Comparison of ENCODE assay signal across 10 cellular contexts in the genomic region with DNA sequence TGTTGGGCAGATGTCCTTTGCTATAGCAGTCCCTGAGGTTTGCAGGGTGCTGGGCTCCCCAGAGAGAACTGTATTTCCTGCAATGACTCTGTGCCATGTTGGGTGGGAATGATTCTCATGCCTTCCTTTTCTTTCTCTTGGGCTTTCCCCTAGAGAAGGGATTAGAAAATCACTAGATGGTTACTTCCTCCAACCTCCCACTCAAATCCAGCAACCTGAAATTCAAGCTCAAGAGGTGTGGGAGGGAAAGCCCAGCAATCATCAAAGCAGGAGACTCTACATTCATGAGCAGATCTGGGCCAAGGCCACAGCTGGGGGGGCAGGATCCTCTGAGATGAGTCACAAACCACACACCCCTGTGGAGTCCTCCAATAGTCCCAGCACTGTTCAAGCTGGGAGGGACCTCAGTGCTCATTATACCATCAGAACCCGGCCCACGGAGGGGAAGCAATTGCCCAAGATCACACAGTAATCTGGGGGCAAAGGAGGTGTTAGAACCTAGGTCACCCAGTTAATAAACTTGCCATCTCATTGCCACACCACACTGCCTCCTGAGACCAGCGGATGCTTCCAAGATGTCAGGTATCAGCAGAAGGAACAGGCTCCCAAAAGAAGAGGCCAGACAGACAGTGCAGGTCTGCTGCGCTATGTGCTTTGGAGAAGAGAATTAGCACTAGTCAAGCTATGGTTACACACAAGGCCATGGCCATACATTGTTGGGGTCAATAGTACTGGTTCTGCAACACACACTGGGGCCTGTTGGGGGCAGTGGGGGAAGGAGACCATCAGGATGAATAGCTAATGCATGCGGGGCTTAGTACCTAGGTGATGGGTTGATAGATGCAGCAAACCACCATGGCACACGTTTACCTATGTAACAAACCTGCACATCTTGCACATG.
DNase-seq lines count a peak whose midpoint lies in the region; ATAC-seq, FAIRE-seq and TF ChIP-seq lines count a peak whose summit lies in the region.
"Had no signal": no experiment of that assay in that cellular context is flagged by ENCODE, and none has a peak within 500 bp of the region (broad histone marks: within the 10 kb centered on the region; RNA-seq: fewer than 3 reads in every experiment).

No MANE protein-coding gene starts in this region.

- H3K4me1 ChIP-seq in small intestine (ENCODE audit: control insufficient read depth in 2 of 2, insufficient read depth in 1 of 2, low read depth in 1 of 2, low read length in 1 of 2): no peaks in the 10 kb centered on the region

- H3K36me3 Mint-ChIP-seq in Calu3 (ENCODE audit: insufficient read depth, unreplicated experiment): no peaks in the 10 kb centered on the region
- H3K36me3 Mint-ChIP-seq in activated naive CD8-positive, alpha-beta T cell treated with anti-CD3 and anti-CD28 coated beads for 36 hours: no peaks in the 10 kb centered on the region

- no peak for TF ChIP-seq CTCF in Calu3 (IDR thresholded peaks at IDR 0.05; ENCODE audit: unreplicated experiment)

- peaks cover 23% of the 10 kb centered on the region for H3K4me1 Mint-ChIP-seq in Calu3 (ENCODE audit: low read depth, unreplicated experiment)
- H3K4me1 Mint-ChIP-seq in activated naive CD8-positive, alpha-beta T cell treated with anti-CD3 and anti-CD28 coated beads for 36 hours: peaks cover 4% of the 10 kb centered on the region

- H3K27ac ChIP-seq in small intestine (ENCODE audit: low read depth in 1 of 2, low read length in 1 of 2): no peak overlapping the region
- H3K27ac ChIP-seq: cardiac muscle cell, HL-60 had no signal

- peak; percentile 81 for DNase-seq in Calu3
- peak; percentile 30 for DNase-seq in activated naive CD8-positive, alpha-beta T cell treated with anti-CD3 and anti-CD28 coated beads for 36 hours
- DNase-seq in small intestine: peak; percentile 5
- no peak for DNase-seq in NCI-H748 treated with DMSO at 0.1 percent for 48 hours (lab: John Stamatoyannopoulos, UW)
- no peak for DNase-seq in middle frontal gyrus (ENCODE audit: extremely low spot score, low spot score)
- DNase-seq in inferior parietal cortex (ENCODE audit: extremely low spot score): no peak

- peak; percentile 65 for ATAC-seq in GM19328 (IDR thresholded peaks at IDR 0.05; ENCODE audit: unreplicated experiment)
- peak; percentile 90 for ATAC-seq in HG03378 (IDR thresholded peaks at IDR 0.05; ENCODE audit: unreplicated experiment)

- intact Hi-C loops in Calu3 (cut with micrococcal nuclease; ENCODE audit: unreplicated experiment): loop anchor here (5.0 kb wide), 1 partner anchor 45 kb away; no protein-coding TSS in a partner anchor

- CTCF ChIA-PET in Calu3 (lab: Charles Lee): interaction anchor here (1.0 to 1.1 kb wide), 2 partner anchors 42 to 82 kb away, joined by 4 to 5 read pairs; no protein-coding TSS in a partner anchor

- no peak for FAIRE-seq in small intestine (lab: Jason Lieb, UNC)

- H3K27ac Mint-ChIP-seq in Calu3 (ENCODE audit: unreplicated experiment): peak overlapping the region; percentile 22
- H3K27ac Mint-ChIP-seq in activated naive CD8-positive, alpha-beta T cell treated with anti-CD3 and anti-CD28 coated beads for 36 hours: no peak overlapping the region

- no peaks in the 10 kb centered on the region for H3K27me3 Mint-ChIP-seq in Calu3 (ENCODE audit: unreplicated experiment)
- H3K27me3 Mint-ChIP-seq in activated naive CD8-positive, alpha-beta T cell treated with anti-CD3 and anti-CD28 coated beads for 36 hours: no peaks in the 10 kb centered on the region

- H3K9me3 Mint-ChIP-seq in Calu3 (ENCODE audit: low read depth, unreplicated experiment): no peaks in the 10 kb centered on the region
- H3K9me3 Mint-ChIP-seq in activated naive CD8-positive, alpha-beta T cell treated with anti-CD3 and anti-CD28 coated beads for 36 hours: no peaks in the 10 kb centered on the region

- 68 to 80% (median 70%) methylated on average over 6 of the region's 6 CpGs for WGBS in small intestine, 3 donors

- BruUV-seq in Calu3 (replicated peaks; lab: Mats Ljungman, UMichigan): no TSS peak

- no peaks in the 10 kb centered on the region for H3K27me3 ChIP-seq in small intestine (ENCODE audit: control insufficient read depth in 2 of 2, insufficient read depth in 2 of 2, low read length in 2 of 2)
- H3K27me3 ChIP-seq: cardiac muscle cell had no signal

- H3K4me3 Mint-ChIP-seq in Calu3 (ENCODE audit: low read depth, unreplicated experiment): no peak overlapping the region
- H3K4me3 Mint-ChIP-seq in activated naive CD8-positive, alpha-beta T cell treated with anti-CD3 and anti-CD28 coated beads for 36 hours: no peak overlapping the region

- H3K9me3 ChIP-seq in small intestine (ENCODE audit: control insufficient read depth, low read depth): no peaks in the 10 kb centered on the region

- H3K36me3 ChIP-seq in small intestine (ENCODE audit: control insufficient read depth in 2 of 2, insufficient read depth in 2 of 2, low read length in 2 of 2): no peaks in the 10 kb centered on the region
- H3K36me3 ChIP-seq: cardiac muscle cell had no signal

- no peak overlapping the region for H3K4me3 ChIP-seq in small intestine (ENCODE audit: low read depth in 1 of 2, low read length in 2 of 2)
- H3K4me3 ChIP-seq: cardiac muscle cell had no signal

Comparison
In these comparisons a context has a peak if more than half of its experiments do, and no peak if none do; other contexts are left out.
1. DNase-seq: peak in Calu3 (single experiment), activated naive CD8-positive, alpha-beta T cell treated with anti-CD3 and anti-CD28 coated beads for 36 hours (single experiment) and small intestine (single experiment); none in NCI-H748 treated with DMSO at 0.1 percent for 48 hours (single experiment), middle frontal gyrus (single experiment) and inferior parietal cortex (single experiment).